Comparison of ENCODE assay signal across 27 cellular contexts in the genomic region with DNA sequence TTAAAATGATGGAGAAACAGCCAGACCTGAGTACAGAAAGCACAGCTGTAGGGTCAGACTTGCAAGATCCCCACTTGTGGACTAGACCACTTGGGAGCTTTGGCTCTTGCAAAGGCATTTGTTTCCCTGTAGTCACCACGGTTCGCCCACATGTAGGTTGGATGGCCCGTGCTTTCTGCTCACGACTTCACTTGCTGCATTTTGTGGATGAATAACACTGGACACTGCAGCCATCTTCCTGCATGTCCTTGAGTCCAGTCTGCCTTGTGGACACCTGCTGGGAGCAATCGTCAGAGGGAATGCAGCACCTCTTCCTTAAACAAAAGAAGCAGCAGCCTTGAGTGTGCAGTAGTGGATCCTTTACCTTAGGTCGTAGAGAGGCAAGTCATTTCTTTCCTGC.
DNase-seq lines count a peak whose midpoint lies in the region; ATAC-seq, FAIRE-seq and TF ChIP-seq lines count a peak whose summit lies in the region.
"Had no signal": no experiment of that assay in that cellular context is flagged by ENCODE, and none has a peak within 500 bp of the region (broad histone marks: within the 10 kb centered on the region; RNA-seq: fewer than 3 reads in every experiment).

No MANE protein-coding gene starts in this region.

- WGBS in H1 (ENCODE audit: extremely low coverage in 1 of 2, insufficient coverage in 1 of 2, insufficient read length in 1 of 2, insufficient replicate concordance in 2 of 2, low coverage in 1 of 2, low lambda C conversion rate in 2 of 2, missing lambda C conversion rate in 1 of 2), 2 experiments, result 64% methylated on average over 6 of the region's 6 CpGs; no CpG with 5 or more reads in 1 of the 2 experiments

- TF ChIP-seq POLR2A in H1 (IDR thresholded peaks at IDR 0.05; ENCODE audit: control extremely low read depth in 1 of 2, low read depth in 2 of 2, low read length in 2 of 2), result no peak

- H2BK12ac ChIP-seq in H1 (ENCODE audit: low read depth, low read length), result peak overlapping the region; percentile 99

- no peak for TF ChIP-seq RAD21 in H1 (IDR thresholded peaks at IDR 0.05 in 1 of 2, conservative IDR thresholded peaks at IDR 0.05 in 1 of 2; ENCODE audit: low read depth in 2 of 2, low read length in 2 of 2)

- H3K79me1 ChIP-seq in H1 (ENCODE audit: low read depth, low read length), result no peaks in the 10 kb centered on the region

- TF ChIP-seq EP300 in H1 (IDR thresholded peaks at IDR 0.05; ENCODE audit: borderline replicate concordance in 1 of 2, low read depth in 2 of 2, low read length in 2 of 2), result no peak

- H3K27me3 ChIP-seq in DND-41 (ENCODE audit: insufficient read depth, low read length, poor library complexity) (no peaks in the 10 kb centered on the region), HUES6 (ENCODE audit: control insufficient read depth, insufficient read depth, low read length) (peaks cover 37% of the 10 kb centered on the region), H1 (replicated peaks in 1 of 4; ENCODE audit: control insufficient read depth in 3 of 4, extremely low read depth in 1 of 4, insufficient read depth in 3 of 4, low read length in 3 of 4) (peaks cover 5 to 42% (median 32%) of the 10 kb centered on the region in 4 experiments)
- H3K27me3 ChIP-seq: BE2C had no signal

- H3K9me3 Mint-ChIP-seq in osteocyte (ENCODE audit: unreplicated experiment), result peaks cover 31% of the 10 kb centered on the region

- H2BK5ac ChIP-seq in H1 (ENCODE audit: low read depth, low read length), result peak overlapping the region; percentile 85; the same call in 1 of the 2 replicates

- no peaks in the 10 kb centered on the region; the same call in 1 of the 2 replicates for H3K23me2 ChIP-seq in H1 (ENCODE audit: low read depth, low read length)

- no peaks in the 10 kb centered on the region for H3K9me3 ChIP-seq in DND-41 (ENCODE audit: insufficient read depth, low read length, severe bottlenecking)
- H3K9me3 ChIP-seq in HUES6 (ENCODE audit: control insufficient read depth, insufficient read depth, low read depth, low read length), result no peaks in the 10 kb centered on the region
- no peaks in the 10 kb centered on the region for H3K9me3 ChIP-seq in H1 (ENCODE audit: insufficient read depth in 2 of 2, low read depth in 1 of 2, low read length in 1 of 2)
- H3K9me3 ChIP-seq: BE2C had no signal

- peak overlapping the region; percentile 100 for H2BK20ac ChIP-seq in H1 (ENCODE audit: low read length)

- peak overlapping the region; percentile 97 for H3K4ac ChIP-seq in H1 (replicated peaks; ENCODE audit: insufficient read length, low read depth, low read length)

- peak overlapping the region; percentile 96 for H3K18ac ChIP-seq in H1 (ENCODE audit: extremely low read depth, low read length)

- peak overlapping the region; percentile 96 for H2AK5ac ChIP-seq in H1 (ENCODE audit: low read depth, low read length)

- no peak for TF ChIP-seq CTCF in DND-41 (IDR thresholded peaks at IDR 0.05; ENCODE audit: borderline replicate concordance, extremely low read depth, low read length, poor library complexity, severe bottlenecking)
- TF ChIP-seq CTCF in H1 (IDR thresholded peaks at IDR 0.05; ENCODE audit: control extremely low read depth in 1 of 3, insufficient read depth in 1 of 3, low read depth in 1 of 3, low read length in 3 of 3), result no peak
- no peak for TF ChIP-seq CTCF in osteocyte (IDR thresholded peaks at IDR 0.05)

- no peak overlapping the region for H3K56ac ChIP-seq in H1 (replicated peaks; ENCODE audit: insufficient read length, low read depth, low read length)

- H3K27ac ChIP-seq in DND-41 (ENCODE audit: low read length) (0 out of 2 replicates have a peak overlapping the region, but pooled peaks have one; percentile 18), HUES6 (ENCODE audit: low read depth, low read length) (no peak overlapping the region), H1 (ENCODE audit: low read depth, low read length) (peak overlapping the region; percentile 33; the same call in 1 of the 2 replicates)
- H3K27ac ChIP-seq: RWPE1 had no signal

- no peak overlapping the region for H3K23ac ChIP-seq in H1 (ENCODE audit: insufficient read length)

- POLR2A ChIA-PET in H1 (lab: Charles Lee; ENCODE audit: partially characterized antibody), result no interaction called here

- H3K4me2 ChIP-seq in DND-41 (ENCODE audit: insufficient read depth, low read length), result no peak overlapping the region
- no peak overlapping the region; a peak in 1 of 4 replicates for H3K4me2 ChIP-seq in H1 (ENCODE audit: insufficient read depth in 1 of 2, low read depth in 2 of 2, low read length in 2 of 2)

- H3K27ac Mint-ChIP-seq in osteocyte (ENCODE audit: unreplicated experiment), result no peak overlapping the region

- H4K91ac ChIP-seq in H1 (replicated peaks; ENCODE audit: insufficient read length, low read length), result peak overlapping the region; percentile 95

- no peak overlapping the region for H3K4me3 Mint-ChIP-seq in osteocyte (ENCODE audit: unreplicated experiment)

- CTCF ChIA-PET in H1 (lab: Charles Lee; ENCODE audit: partially characterized antibody), result interaction anchor here (1.1 kb wide), 1 partner anchor 23 kb away, joined by 3 read pairs; no protein-coding TSS in a partner anchor

- ATAC-seq in DND-41 (ENCODE audit: insufficient read depth, low read depth) (no peak), GM21825 (IDR thresholded peaks at IDR 0.05; ENCODE audit: unreplicated experiment) (no peak), HG03354 (IDR thresholded peaks at IDR 0.05; ENCODE audit: poor library complexity, severe bottlenecking, unreplicated experiment) (no peak)
- ATAC-seq: Panc1 had no signal

- FAIRE-seq in H1 (lab: Jason Lieb, UNC), result no peak
- FAIRE-seq: H54, HTR-8/SVneo had no signal

- no peaks in the 10 kb centered on the region for H3K27me3 Mint-ChIP-seq in osteocyte (ENCODE audit: unreplicated experiment)

- H3K36me3 Mint-ChIP-seq in osteocyte (ENCODE audit: unreplicated experiment), result no peaks in the 10 kb centered on the region

- peak overlapping the region; percentile 61; the same call in 1 of the 2 replicates for H2BK15ac ChIP-seq in H1 (ENCODE audit: low read length)

- H3K4me1 ChIP-seq in DND-41 (ENCODE audit: insufficient read depth, low read length), result peaks cover 5% of the 10 kb centered on the region; the same call in 1 of the 2 replicates
- H3K4me1 ChIP-seq in HUES6 (ENCODE audit: control insufficient read depth, insufficient read depth, low read length), result peaks cover 57% of the 10 kb centered on the region
- H3K4me1 ChIP-seq in H1 (replicated peaks in 1 of 4; ENCODE audit: control insufficient read depth in 3 of 4, insufficient read depth in 4 of 4, low read length in 3 of 4), result peaks cover 13 to 52% (median 25%) of the 10 kb centered on the region in 4 experiments
- H3K4me1 ChIP-seq: BE2C had no signal

- H3K14ac ChIP-seq in H1 (ENCODE audit: insufficient read length), result peak overlapping the region; percentile 97

- H3K79me2 ChIP-seq in DND-41 (ENCODE audit: insufficient read depth, low read length) (no peaks in the 10 kb centered on the region), H1 (ENCODE audit: control insufficient read depth in 1 of 2, insufficient read depth in 2 of 2, low read length in 2 of 2) (no peaks in the 10 kb centered on the region)

- no peak overlapping the region for H4K8ac ChIP-seq in H1 (ENCODE audit: extremely low read depth, insufficient read depth, low read length)

- H3K36me3 ChIP-seq in DND-41 (ENCODE audit: insufficient read depth, low read length) (no peaks in the 10 kb centered on the region), HUES6 (ENCODE audit: control insufficient read depth, insufficient read depth, low read length) (no peaks in the 10 kb centered on the region), H1 (ENCODE audit: control insufficient read depth in 2 of 4, insufficient read depth in 4 of 4, low read length in 3 of 4) (no peaks in the 10 kb centered on the region)
- H3K36me3 ChIP-seq: BE2C had no signal

- H4K5ac ChIP-seq in H1 (ENCODE audit: insufficient read length, low read depth, low read length), result peak overlapping the region; percentile 89

- DNase-seq in DND-41 (no peak), H1 (ENCODE audit: low read depth in 1 of 2, low spot score in 2 of 2) (no peak), osteocyte (ENCODE audit: extremely low spot score, unreplicated experiment) (peak; percentile 71), KG1 (lab: John Stamatoyannopoulos, UW) (no peak), dermis blood vessel endothelial cell (no peak)
- DNase-seq: 8988T, ACHN, BE2C, Calu3, DMS153, Karpas-422, NCI-H1092, NCI-H1417 treated with DMSO at 0.1 percent for 48 hours, NCI-H1694 treated with DMSO at 0.1 percent for 48 hours, NCI-H2081 treated with DMSO at 0.1 percent for 48 hours, NCI-H2171, NCI-H226, NCI-H510A, NCI-H69, SHP77 had no signal

- H3K9ac ChIP-seq in DND-41 (ENCODE audit: low read depth, low read length), result no peak overlapping the region
- H3K9ac ChIP-seq in HUES6 (ENCODE audit: low read length), result peak overlapping the region; percentile 43
- H3K9ac ChIP-seq in H1 (replicated peaks in 1 of 4; ENCODE audit: extremely low read depth in 1 of 4, low read depth in 3 of 4, low read length in 3 of 4), result 0 out of 7 replicates have a peak overlapping the region, but pooled peaks of 1 of the 4 experiments have one; percentile 21

- H3K4me3 ChIP-seq in DND-41 (ENCODE audit: low read depth in 1 of 2, low read length in 2 of 2), result no peak overlapping the region
- H3K4me3 ChIP-seq in HUES6 (ENCODE audit: low read depth, low read length), result no peak overlapping the region
- no peak overlapping the region for H3K4me3 ChIP-seq in H1 (ENCODE audit: extremely low read depth in 1 of 4, insufficient read depth in 2 of 4, low read depth in 3 of 4, low read length in 4 of 4)

- H2BK120ac ChIP-seq in H1 (replicated peaks; ENCODE audit: low read depth, low read length), result peak overlapping the region; percentile 93

- H4K20me1 ChIP-seq in DND-41 (ENCODE audit: insufficient read depth, low read length) (no peaks in the 10 kb centered on the region), H1 (replicated peaks in 1 of 2; ENCODE audit: control insufficient read depth in 1 of 2, insufficient read depth in 2 of 2, low read length in 2 of 2) (no peaks in the 10 kb centered on the region)

- H2AFZ ChIP-seq in DND-41 (ENCODE audit: low read depth, low read length) (no peak overlapping the region; the same call in 1 of the 2 replicates), H1 (ENCODE audit: low read length) (no peak overlapping the region)

- no peaks in the 10 kb centered on the region for H3K4me1 Mint-ChIP-seq in osteocyte (ENCODE audit: unreplicated experiment)

TF ChIP-seq in H1, 55 proteins besides CTCF, POLR2A, EP300 and RAD21:
- no peak for TF ChIP-seq TAF1 (IDR thresholded peaks at IDR 0.05; ENCODE audit: low read depth, low read length)
- TF ChIP-seq PHF8 (conservative IDR thresholded peaks at IDR 0.05; ENCODE audit: low read depth, low read length), result no peak
- TF ChIP-seq SIRT6 (IDR thresholded peaks at IDR 0.05; ENCODE audit: low read length), result no peak
- no peak for TF ChIP-seq NANOG (IDR thresholded peaks at IDR 0.05; ENCODE audit: insufficient read depth, low read depth, low read length, poor library complexity, severe bottlenecking)
- no peak for TF ChIP-seq SP4 (IDR thresholded peaks at IDR 0.05; ENCODE audit: low read length)
- no peak for TF ChIP-seq RBBP5 (IDR thresholded peaks at IDR 0.05; ENCODE audit: borderline replicate concordance, low read depth, low read length)
- no peak for TF ChIP-seq SRF (IDR thresholded peaks at IDR 0.05; ENCODE audit: low read depth, low read length)
